ENCODE assay signal across 18 cellular contexts in the genomic region with DNA sequence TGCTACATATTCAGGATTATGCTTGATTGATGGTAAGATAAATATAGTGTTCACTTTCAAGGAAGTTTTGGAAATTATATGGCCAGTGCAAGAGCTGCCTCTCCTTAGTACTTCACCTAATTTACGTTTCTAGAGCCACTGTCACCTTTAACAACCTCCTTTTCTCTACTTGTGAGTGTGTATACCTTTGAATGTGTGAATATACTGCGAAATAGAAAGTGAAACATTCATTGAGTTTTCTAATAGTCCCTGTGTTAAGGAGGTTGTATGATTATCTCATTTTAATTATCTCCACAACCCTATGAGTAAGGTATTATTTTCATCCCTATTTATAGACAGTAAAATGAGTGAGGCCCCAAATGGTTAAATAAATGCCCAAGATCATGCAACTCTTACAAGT.
"Had no signal": no experiment of that assay in that cellular context is flagged by ENCODE, and none has a peak within 500 bp of the region (broad histone marks: within the 10 kb centered on the region; RNA-seq: fewer than 3 reads in every experiment).

No MANE protein-coding gene starts in this region.

- H3K27me3 ChIP-seq: adrenal gland, heart right ventricle, left lung, sigmoid colon, spleen had no signal

- H3K4me3 ChIP-seq: adrenal gland, heart right ventricle, left lung, sigmoid colon, spleen had no signal

- DNase-seq: activated CD4-positive, alpha-beta T cell treated with anti-CD3 and anti-CD28 coated beads for 36 hours; activated CD4-positive, alpha-beta T cell treated with anti-CD3 and anti-CD28 coated beads, Interleukin-2, amount 50 U/mL, for 48 hours; activated gamma-delta T cell treated with Interleukin-2 at 50 U/mL for 16 hours; activated T-cell treated with anti-CD3 and anti-CD28 coated beads for 4 hours; adrenal gland; cerebellar nuclear complex; cortex of kidney; effector CD4-positive, alpha-beta T cell; heart right ventricle; left lung; nephron progenitor cell; nucleus accumbens; posterior cingulate gyrus; sigmoid colon; spleen; stimulated activated naive B cell treated with anti-CD40 and anti-IgM and Interleukin-4, amounts not matched to agents 10 μg/mL and 1 μg/mL and 100 μg/mL, for 72 hours had no signal

- H3K4me1 ChIP-seq: adrenal gland, heart right ventricle, left lung, spleen had no signal

- H3K9me3 ChIP-seq: adrenal gland, heart right ventricle, left lung, sigmoid colon, spleen had no signal

- ATAC-seq: activated CD4-positive, alpha-beta T cell treated with anti-CD3 and anti-CD28 coated beads for 36 hours; activated naive CD4-positive, alpha-beta T cell treated with anti-CD3 and anti-CD28 coated beads, Interleukin-2, amount 50 U/mL, for 72 hours; heart right ventricle; left lung; stimulated activated naive B cell treated with anti-CD40 and anti-IgM and Interleukin-4, amounts not matched to agents 10 μg/mL and 1 μg/mL and 100 μg/mL, for 72 hours had no signal

- H3K36me3 ChIP-seq: adrenal gland, heart right ventricle, left lung, sigmoid colon, spleen had no signal

- H3K27ac ChIP-seq: adrenal gland, heart right ventricle, left lung, sigmoid colon, spleen, VCaP had no signal
